ENCODE assay signal across 28 cellular contexts in genomic region chr2:183564726-183565125, GRCh38.
DNase-seq lines count a peak whose midpoint lies in the region; ATAC-seq, FAIRE-seq and TF ChIP-seq lines count a peak whose summit lies in the region.
"Had no signal": no experiment of that assay in that cellular context is flagged by ENCODE, and none has a peak within 500 bp of the region (broad histone marks: within the 10 kb centered on the region; RNA-seq: fewer than 3 reads in every experiment).

No MANE protein-coding gene starts in this region.

- H2AFZ ChIP-seq in mammary epithelial cell (ENCODE audit: low read depth, low read length) = no peak overlapping the region
- H2AFZ ChIP-seq: GM23248 had no signal

- H3K4me3 ChIP-seq in mammary epithelial cell (replicated peaks in 1 of 3; ENCODE audit: insufficient read depth in 1 of 3, low read depth in 2 of 3, low read length in 3 of 3) (no peak overlapping the region), small intestine (ENCODE audit: low read depth in 1 of 2, low read length in 2 of 2) (no peak overlapping the region)
- H3K4me3 ChIP-seq: GM23248 had no signal

- in situ Hi-C loops in mammary epithelial cell (cut with MboI; ENCODE audit: low sequenced_read_pairs in 2 of 2) = no loop called here

- H3K4me2 ChIP-seq in mammary epithelial cell (ENCODE audit: insufficient read depth, low read depth, low read length) = no peak overlapping the region
- H3K4me2 ChIP-seq: SK-N-SH had no signal

- CTCF ChIA-PET in mammary epithelial cell (lab: Charles Lee; ENCODE audit: low non-redundant PET) = no interaction called here

- no peak overlapping the region for H3K27ac ChIP-seq in mammary epithelial cell (ENCODE audit: insufficient read depth, low read depth, low read length)
- H3K27ac ChIP-seq in small intestine (ENCODE audit: low read depth in 1 of 2, low read length in 1 of 2) = no peak overlapping the region
- H3K27ac ChIP-seq: GM23248 had no signal

- DNase-seq in HCEC 1CT (peak; percentile 93), amniotic epithelial cell (ENCODE audit: low read depth) (peak; percentile 75), mammary epithelial cell (peak; percentile 3), small intestine (no peak), DMS53 treated with DMSO at 0.1 percent for 48 hours (lab: John Stamatoyannopoulos, UW; ENCODE audit: unreplicated experiment) (no peak)
- DNase-seq: C1 segment of cervical spinal cord; CD4-positive, alpha-beta memory T cell; COR-L47; DMS79; EL; GF-D8; GM23248; H7; HFFc6; Karpas-422; MV-4-11; NCI-H1105; NCI-H146; NCI-H1930; NCI-H2107; NCI-H446; NCI-H524 treated with DMSO at 0.1 percent for 48 hours; NCI-H774; SK-N-SH; SW 1271 had no signal

- H3K27me3 ChIP-seq in mammary epithelial cell (ENCODE audit: insufficient read depth, low read length) (no peaks in the 10 kb centered on the region), small intestine (ENCODE audit: control insufficient read depth in 2 of 2, insufficient read depth in 2 of 2, low read length in 2 of 2) (no peaks in the 10 kb centered on the region)

- peak; percentile 74 for FAIRE-seq in small intestine (lab: Jason Lieb, UNC)
- FAIRE-seq: GM12892 had no signal

- dilution Hi-C loops in mammary epithelial cell (cut with HindIII; ENCODE audit: low sequenced_read_pairs) = no loop called here

- H3K9ac ChIP-seq in mammary epithelial cell (ENCODE audit: insufficient read depth, low read length) = no peak overlapping the region
- H3K9ac ChIP-seq: GM23248, SK-N-SH had no signal

- H3K9me3 ChIP-seq in mammary epithelial cell (replicated peaks; ENCODE audit: insufficient read depth, low read length) (no peaks in the 10 kb centered on the region), small intestine (ENCODE audit: control insufficient read depth, low read depth) (no peaks in the 10 kb centered on the region)
- H3K9me3 ChIP-seq: SK-N-SH had no signal

- TF ChIP-seq CTCF in mammary epithelial cell (conservative IDR thresholded peaks at IDR 0.05 in 1 of 2, IDR thresholded peaks at IDR 0.05 in 1 of 2; ENCODE audit: extremely low read depth in 1 of 2, insufficient read depth in 1 of 2, low read depth in 1 of 2, low read length in 2 of 2) = no peak

- H3K4me1 ChIP-seq in mammary epithelial cell (ENCODE audit: insufficient read depth, low read length) (no peaks in the 10 kb centered on the region), small intestine (ENCODE audit: control insufficient read depth in 2 of 2, insufficient read depth in 1 of 2, low read depth in 1 of 2, low read length in 1 of 2) (no peaks in the 10 kb centered on the region)

- H3K36me3 ChIP-seq in mammary epithelial cell (ENCODE audit: insufficient read depth, low read length) (no peaks in the 10 kb centered on the region), small intestine (ENCODE audit: control insufficient read depth in 2 of 2, insufficient read depth in 2 of 2, low read length in 2 of 2) (no peaks in the 10 kb centered on the region)

- intact Hi-C loops in mammary epithelial cell (cut with micrococcal nuclease) = no loop called here

- H3K79me2 ChIP-seq in mammary epithelial cell (ENCODE audit: insufficient read depth, low read length) = no peaks in the 10 kb centered on the region

- BruUV-seq in mammary epithelial cell (replicated peaks; lab: Mats Ljungman, UMichigan) = no TSS peak

- ATAC-seq in HG02973 (IDR thresholded peaks at IDR 0.05; ENCODE audit: unreplicated experiment) (no peak), GM18909 (IDR thresholded peaks at IDR 0.05; ENCODE audit: poor library complexity, unreplicated experiment) (no peak)

- H4K20me1 ChIP-seq in mammary epithelial cell (ENCODE audit: insufficient read depth, low read length) = no peaks in the 10 kb centered on the region

Comparison
In these comparisons a context has a peak if more than half of its experiments do, and no peak if none do; other contexts are left out.
1. DNase-seq: peak in HCEC 1CT (single experiment), amniotic epithelial cell (single experiment) and mammary epithelial cell (single experiment); none in small intestine (single experiment) and DMS53 treated with DMSO at 0.1 percent for 48 hours (single experiment).